In the genomic region with DNA sequence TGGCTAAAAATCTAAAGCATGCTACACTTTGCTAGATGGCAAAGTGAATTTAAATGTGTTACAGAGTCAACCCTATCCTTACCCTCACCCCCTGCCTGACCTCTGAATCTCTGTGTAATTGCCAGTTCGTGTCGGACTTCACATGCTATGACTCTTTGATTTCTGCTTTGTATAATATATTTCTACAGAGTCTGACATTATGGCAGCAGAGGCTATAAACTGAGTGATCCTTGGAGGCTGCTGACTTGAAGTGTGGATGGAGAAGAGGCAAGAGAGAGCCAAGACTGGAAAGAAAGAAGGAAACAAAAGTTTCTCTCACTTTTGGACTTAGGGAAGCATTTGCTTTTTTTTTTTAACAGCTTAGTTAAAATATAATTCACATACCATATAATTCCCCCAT, we compare ENCODE assay signal across 23 cellular contexts.
"Had no signal": no experiment of that assay in that cellular context is flagged by ENCODE, and none has a peak within 500 bp of the region (broad histone marks: within the 10 kb centered on the region; RNA-seq: fewer than 3 reads in every experiment).

No MANE protein-coding gene starts in this region.

- H3K27me3 Mint-ChIP-seq: effector memory CD8-positive, alpha-beta T cell; progenitor cell of endocrine pancreas; stimulated activated naive B cell treated with anti-CD40 and anti-IgM and Interleukin-4, amounts not matched to agents 10 μg/mL and 1 μg/mL and 100 μg/mL, for 72 hours; stimulated activated naive CD8-positive, alpha-beta T cell treated with anti-CD3 and anti-CD28 coated beads, Interleukin-15, Interleukin-2, amounts not matched to agents 100 ng/mL and 50 ng/mL, for 24 hours had no signal

- H3K4me1 Mint-ChIP-seq: neural crest cell had no signal

- H3K27ac ChIP-seq: gastrocnemius medialis, neutrophil, parathyroid adenoma, right lobe of liver, thoracic aorta, tibial nerve, upper lobe of left lung had no signal

- DNase-seq: cortex of kidney; effector memory CD8-positive, alpha-beta T cell; foreskin fibroblast; gastrocnemius medialis; head of caudate nucleus; mesenchymal stem cell; natural killer cell; right lobe of liver; small intestine; stimulated activated CD4-positive, alpha-beta T cell treated with anti-CD3 and anti-CD28 coated beads, Interleukin-15, amount 100 ng/mL, for 24 hours; stimulated activated CD4-positive, alpha-beta T cell treated with anti-CD3 and anti-CD28 coated beads, Interleukin-2, amount 100 ng/mL, for 48 hours; stimulated activated naive B cell treated with anti-CD40 and anti-IgM and Interleukin-4, amounts not matched to agents 10 μg/mL and 1 μg/mL and 100 μg/mL, for 72 hours; upper lobe of left lung had no signal

- H3K9me3 ChIP-seq: gastrocnemius medialis, neutrophil, right lobe of liver, thoracic aorta, tibial nerve, upper lobe of left lung had no signal

- ATAC-seq: effector memory CD8-positive, alpha-beta T cell; esophagus mucosa; gastrocnemius medialis; left lobe of liver; natural killer cell; right lobe of liver; stimulated activated naive B cell treated with anti-CD40 and anti-IgM and Interleukin-4, amounts not matched to agents 10 μg/mL and 1 μg/mL and 100 μg/mL, for 72 hours had no signal

- H3K36me3 Mint-ChIP-seq: natural killer cell; stimulated activated naive B cell treated with anti-CD40 and anti-IgM and Interleukin-4, amounts not matched to agents 10 μg/mL and 1 μg/mL and 100 μg/mL, for 72 hours had no signal

- H3K27ac Mint-ChIP-seq: effector memory CD8-positive, alpha-beta T cell; natural killer cell; progenitor cell of endocrine pancreas; stimulated activated naive B cell treated with anti-CD40 and anti-IgM and Interleukin-4, amounts not matched to agents 10 μg/mL and 1 μg/mL and 100 μg/mL, for 72 hours; stimulated activated naive CD8-positive, alpha-beta T cell treated with anti-CD3 and anti-CD28 coated beads, Interleukin-15, Interleukin-2, amounts not matched to agents 100 ng/mL and 50 ng/mL, for 24 hours had no signal

- H3K9me3 Mint-ChIP-seq: effector memory CD8-positive, alpha-beta T cell; natural killer cell; neural crest cell; stimulated activated naive B cell treated with anti-CD40 and anti-IgM and Interleukin-4, amounts not matched to agents 10 μg/mL and 1 μg/mL and 100 μg/mL, for 72 hours; stimulated activated naive CD8-positive, alpha-beta T cell treated with anti-CD3 and anti-CD28 coated beads, Interleukin-15, Interleukin-2, amounts not matched to agents 100 ng/mL and 50 ng/mL, for 24 hours had no signal

- H3K9ac ChIP-seq: parathyroid adenoma had no signal

- H3K4me3 Mint-ChIP-seq: effector memory CD8-positive, alpha-beta T cell; natural killer cell; neural crest cell; stimulated activated naive B cell treated with anti-CD40 and anti-IgM and Interleukin-4, amounts not matched to agents 10 μg/mL and 1 μg/mL and 100 μg/mL, for 72 hours; stimulated activated naive CD8-positive, alpha-beta T cell treated with anti-CD3 and anti-CD28 coated beads, Interleukin-15, Interleukin-2, amounts not matched to agents 100 ng/mL and 50 ng/mL, for 24 hours had no signal

- H3K36me3 ChIP-seq: gastrocnemius medialis, neutrophil, right lobe of liver, thoracic aorta, tibial nerve, upper lobe of left lung had no signal

- H2AFZ ChIP-seq: parathyroid adenoma had no signal

- H3K79me2 ChIP-seq: parathyroid adenoma had no signal

- H3K4me3 ChIP-seq: gastrocnemius medialis, lung, right lobe of liver, thoracic aorta, tibial nerve, upper lobe of left lung had no signal

- H3K4me1 ChIP-seq: parathyroid adenoma had no signal

- H3K27me3 ChIP-seq: gastrocnemius medialis, neutrophil, right lobe of liver, tibial nerve, upper lobe of left lung had no signal
